Comparison of ENCODE assay signal across 1 cellular context in the genomic region with DNA sequence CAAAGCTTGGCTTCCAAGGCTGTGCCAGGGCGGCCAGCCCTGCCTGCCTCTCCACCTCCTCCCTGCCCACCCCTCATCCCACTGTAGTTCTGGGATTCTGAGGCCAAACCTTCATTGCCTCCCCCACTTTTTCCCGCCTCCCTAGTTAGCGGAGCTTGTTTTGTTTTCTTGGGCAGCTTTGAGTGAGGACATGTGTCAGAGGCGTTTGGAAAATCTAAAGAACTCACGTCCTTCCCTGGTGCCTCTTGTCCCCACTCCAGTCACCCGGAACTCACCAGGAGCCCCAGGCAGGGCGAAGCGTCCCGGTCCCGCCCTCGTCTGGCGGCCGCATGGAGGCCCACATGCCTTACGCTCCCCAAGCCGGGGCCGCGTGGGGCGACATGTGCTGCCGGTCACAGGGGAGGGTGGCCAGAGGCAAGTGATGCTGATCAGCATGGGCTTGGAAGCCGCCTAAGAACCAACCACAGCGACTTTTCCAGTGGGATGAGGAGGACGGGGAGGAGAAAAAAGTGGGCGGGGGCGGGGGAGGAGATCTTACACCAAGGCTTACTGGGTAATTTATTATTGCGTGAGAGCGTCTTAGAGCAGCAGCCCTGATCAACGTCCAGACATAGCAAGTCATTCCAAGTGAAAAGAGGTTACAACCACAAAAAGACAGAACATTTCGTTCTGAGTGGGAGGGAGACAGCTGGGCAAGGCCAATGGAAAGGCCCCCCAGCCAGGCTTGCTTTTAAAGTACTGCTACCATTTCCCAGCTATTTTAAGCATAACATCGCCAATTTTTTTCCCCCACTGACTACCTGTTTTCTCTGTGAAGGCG.
TF ChIP-seq lines count a peak whose summit lies in the region.

No MANE protein-coding gene starts in this region.

TF ChIP-seq in HEK293, 187 proteins besides CTCF, POLR2A, EP300 and RAD21 (continued from another document and continues in another):
- TF ChIP-seq, protein P1, sequence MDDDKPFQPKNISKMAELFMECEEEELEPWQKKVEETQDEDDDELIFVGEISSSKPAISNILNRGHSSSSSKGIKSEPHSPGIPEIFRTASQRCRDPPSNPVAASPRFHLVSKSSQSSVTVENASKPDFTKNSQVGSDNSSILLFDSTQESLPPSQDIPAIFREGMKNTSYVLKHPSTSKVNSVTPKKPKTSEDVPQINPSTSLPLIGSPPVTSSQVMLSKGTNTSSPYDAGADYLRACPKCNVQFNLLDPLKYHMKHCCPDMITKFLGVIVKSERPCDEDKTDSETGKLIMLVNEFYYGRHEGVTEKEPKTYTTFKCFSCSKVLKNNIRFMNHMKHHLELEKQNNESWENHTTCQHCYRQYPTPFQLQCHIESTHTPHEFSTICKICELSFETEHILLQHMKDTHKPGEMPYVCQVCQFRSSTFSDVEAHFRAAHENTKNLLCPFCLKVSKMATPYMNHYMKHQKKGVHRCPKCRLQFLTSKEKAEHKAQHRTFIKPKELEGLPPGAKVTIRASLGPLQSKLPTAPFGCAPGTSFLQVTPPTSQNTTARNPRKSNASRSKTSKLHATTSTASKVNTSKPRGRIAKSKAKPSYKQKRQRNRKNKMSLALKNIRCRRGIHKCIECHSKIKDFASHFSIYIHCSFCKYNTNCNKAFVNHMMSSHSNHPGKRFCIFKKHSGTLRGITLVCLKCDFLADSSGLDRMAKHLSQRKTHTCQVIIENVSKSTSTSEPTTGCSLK (tag by site-specific recombination; IDR thresholded peaks at IDR 0.05), result no peak
- TF ChIP-seq ZNF366 (tag by site-specific recombination; conservative IDR thresholded peaks at IDR 0.05) (peak; percentile 63), HOXC10 (CRISPR knock-in tag; IDR thresholded peaks at IDR 0.05) (no peak), ZSCAN30 (tag by site-specific recombination; IDR thresholded peaks at IDR 0.05) (no peak; the same call in 1 of the 2 replicates), ZFP3 (tag by site-specific recombination; IDR thresholded peaks at IDR 0.05; ENCODE audit: low read depth) (no peak), ZNF121 (tag by site-specific recombination; IDR thresholded peaks at IDR 0.05) (no peak), ZNF2 (tag by site-specific recombination; IDR thresholded peaks at IDR 0.05) (no peak), ZNF624 (tag by site-specific recombination; IDR thresholded peaks at IDR 0.05) (no peak), ZNF558 (tag by site-specific recombination; IDR thresholded peaks at IDR 0.05) (no peak), GLIS2 (tag by site-specific recombination; IDR thresholded peaks at IDR 0.05) (peak; percentile 93), ZNF629 (tag by site-specific recombination; IDR thresholded peaks at IDR 0.05) (peak; percentile 57), ZFP37 (tag by site-specific recombination; IDR thresholded peaks at IDR 0.05) (no peak), MYNN (tag by site-specific recombination; IDR thresholded peaks at IDR 0.05; ENCODE audit: borderline replicate concordance) (no peak), ZNF133 (tag by site-specific recombination; IDR thresholded peaks at IDR 0.05) (no peak), HOXA7 (CRISPR knock-in tag; IDR thresholded peaks at IDR 0.05; ENCODE audit: borderline replicate concordance) (no peak), ZNF791 (tag by site-specific recombination; IDR thresholded peaks at IDR 0.05) (no peak), ZNF155 (tag by site-specific recombination; IDR thresholded peaks at IDR 0.05) (no peak), ZBTB1 (tag by site-specific recombination; IDR thresholded peaks at IDR 0.05) (no peak), TCF7L2 (IDR thresholded peaks at IDR 0.05; ENCODE audit: borderline replicate concordance, low read depth, low read length) (no peak), ZNF335 (tag by site-specific recombination; conservative IDR thresholded peaks at IDR 0.05) (peak; percentile 82), ZBTB26 (tag by site-specific recombination; optimal IDR thresholded peaks at IDR 0.05) (no peak), KLF8 (tag by site-specific recombination; IDR thresholded peaks at IDR 0.05) (peak; percentile 85), ZNF354C (tag by site-specific recombination; IDR thresholded peaks at IDR 0.05; ENCODE audit: borderline replicate concordance, low read depth) (no peak), REST (tag by site-specific recombination; IDR thresholded peaks at IDR 0.05) (no peak), ZNF654 (tag by site-specific recombination; IDR thresholded peaks at IDR 0.05; ENCODE audit: low read depth) (no peak), SP3 (tag by site-specific recombination; IDR thresholded peaks at IDR 0.05) (peak; percentile 85), FEZF1 (tag by site-specific recombination; IDR thresholded peaks at IDR 0.05) (peak; percentile 69), ZNF560 (tag by site-specific recombination; IDR thresholded peaks at IDR 0.05; ENCODE audit: borderline replicate concordance) (no peak), ZBTB21 (tag by site-specific recombination; IDR thresholded peaks at IDR 0.05) (no peak), REPIN1 (tag by site-specific recombination; IDR thresholded peaks at IDR 0.05; ENCODE audit: low read depth) (no peak), ZNF76 (tag by site-specific recombination; IDR thresholded peaks at IDR 0.05; ENCODE audit: borderline replicate concordance, low read depth) (no peak; the same call in none of the 2 replicates), ZNF488 (tag by site-specific recombination; IDR thresholded peaks at IDR 0.05) (no peak), ZNF837 (tag by site-specific recombination; IDR thresholded peaks at IDR 0.05) (no peak), ZNF362 (tag by site-specific recombination; IDR thresholded peaks at IDR 0.05) (no peak), ZNF211 (tag by site-specific recombination; IDR thresholded peaks at IDR 0.05; ENCODE audit: low read depth) (no peak), ZNF692 (tag by site-specific recombination; IDR thresholded peaks at IDR 0.05) (peak; percentile 58; the same call in 1 of the 2 replicates), ZNF341 (tag by site-specific recombination; IDR thresholded peaks at IDR 0.05; ENCODE audit: low read depth) (peak; percentile 83), ZNF202 (tag by site-specific recombination; IDR thresholded peaks at IDR 0.05; ENCODE audit: borderline replicate concordance) (no peak), ZNF292 (tag by site-specific recombination; IDR thresholded peaks at IDR 0.05; ENCODE audit: borderline replicate concordance, low read depth) (no peak)
- TF ChIP-seq, protein P2, sequence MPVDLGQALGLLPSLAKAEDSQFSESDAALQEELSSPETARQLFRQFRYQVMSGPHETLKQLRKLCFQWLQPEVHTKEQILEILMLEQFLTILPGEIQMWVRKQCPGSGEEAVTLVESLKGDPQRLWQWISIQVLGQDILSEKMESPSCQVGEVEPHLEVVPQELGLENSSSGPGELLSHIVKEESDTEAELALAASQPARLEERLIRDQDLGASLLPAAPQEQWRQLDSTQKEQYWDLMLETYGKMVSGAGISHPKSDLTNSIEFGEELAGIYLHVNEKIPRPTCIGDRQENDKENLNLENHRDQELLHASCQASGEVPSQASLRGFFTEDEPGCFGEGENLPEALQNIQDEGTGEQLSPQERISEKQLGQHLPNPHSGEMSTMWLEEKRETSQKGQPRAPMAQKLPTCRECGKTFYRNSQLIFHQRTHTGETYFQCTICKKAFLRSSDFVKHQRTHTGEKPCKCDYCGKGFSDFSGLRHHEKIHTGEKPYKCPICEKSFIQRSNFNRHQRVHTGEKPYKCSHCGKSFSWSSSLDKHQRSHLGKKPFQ (tag by site-specific recombination; IDR thresholded peaks at IDR 0.05), result no peak
- TF ChIP-seq, protein P3, sequence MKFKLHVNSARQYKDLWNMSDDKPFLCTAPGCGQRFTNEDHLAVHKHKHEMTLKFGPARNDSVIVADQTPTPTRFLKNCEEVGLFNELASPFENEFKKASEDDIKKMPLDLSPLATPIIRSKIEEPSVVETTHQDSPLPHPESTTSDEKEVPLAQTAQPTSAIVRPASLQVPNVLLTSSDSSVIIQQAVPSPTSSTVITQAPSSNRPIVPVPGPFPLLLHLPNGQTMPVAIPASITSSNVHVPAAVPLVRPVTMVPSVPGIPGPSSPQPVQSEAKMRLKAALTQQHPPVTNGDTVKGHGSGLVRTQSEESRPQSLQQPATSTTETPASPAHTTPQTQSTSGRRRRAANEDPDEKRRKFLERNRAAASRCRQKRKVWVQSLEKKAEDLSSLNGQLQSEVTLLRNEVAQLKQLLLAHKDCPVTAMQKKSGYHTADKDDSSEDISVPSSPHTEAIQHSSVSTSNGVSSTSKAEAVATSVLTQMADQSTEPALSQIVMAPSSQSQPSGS (tag by site-specific recombination; IDR thresholded peaks at IDR 0.05; ENCODE audit: low read depth), result no peak
- TF ChIP-seq, protein P4, sequence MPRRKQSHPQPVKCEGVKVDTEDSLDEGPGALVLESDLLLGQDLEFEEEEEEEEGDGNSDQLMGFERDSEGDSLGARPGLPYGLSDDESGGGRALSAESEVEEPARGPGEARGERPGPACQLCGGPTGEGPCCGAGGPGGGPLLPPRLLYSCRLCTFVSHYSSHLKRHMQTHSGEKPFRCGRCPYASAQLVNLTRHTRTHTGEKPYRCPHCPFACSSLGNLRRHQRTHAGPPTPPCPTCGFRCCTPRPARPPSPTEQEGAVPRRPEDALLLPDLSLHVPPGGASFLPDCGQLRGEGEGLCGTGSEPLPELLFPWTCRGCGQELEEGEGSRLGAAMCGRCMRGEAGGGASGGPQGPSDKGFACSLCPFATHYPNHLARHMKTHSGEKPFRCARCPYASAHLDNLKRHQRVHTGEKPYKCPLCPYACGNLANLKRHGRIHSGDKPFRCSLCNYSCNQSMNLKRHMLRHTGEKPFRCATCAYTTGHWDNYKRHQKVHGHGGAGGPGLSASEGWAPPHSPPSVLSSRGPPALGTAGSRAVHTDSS (tag by site-specific recombination; IDR thresholded peaks at IDR 0.05), result no peak
- TF ChIP-seq, protein P5, sequence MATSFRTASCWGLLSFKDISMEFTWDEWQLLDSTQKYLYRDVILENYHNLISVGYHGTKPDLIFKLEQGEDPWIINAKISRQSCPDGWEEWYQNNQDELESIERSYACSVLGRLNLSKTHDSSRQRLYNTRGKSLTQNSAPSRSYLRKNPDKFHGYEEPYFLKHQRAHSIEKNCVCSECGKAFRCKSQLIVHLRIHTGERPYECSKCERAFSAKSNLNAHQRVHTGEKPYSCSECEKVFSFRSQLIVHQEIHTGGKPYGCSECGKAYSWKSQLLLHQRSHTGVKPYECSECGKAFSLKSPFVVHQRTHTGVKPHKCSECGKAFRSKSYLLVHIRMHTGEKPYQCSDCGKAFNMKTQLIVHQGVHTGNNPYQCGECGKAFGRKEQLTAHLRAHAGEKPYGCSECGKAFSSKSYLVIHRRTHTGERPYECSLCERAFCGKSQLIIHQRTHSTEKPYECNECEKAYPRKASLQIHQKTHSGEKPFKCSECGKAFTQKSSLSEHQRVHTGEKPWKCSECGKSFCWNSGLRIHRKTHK (tag by site-specific recombination; IDR thresholded peaks at IDR 0.05), result no peak
